Comparison of ENCODE assay signal across 1 cellular context in genomic region chr22:22932512-22932941, GRCh38.
TF ChIP-seq lines count a peak whose summit lies in the region.

No MANE protein-coding gene starts in this region.

TF ChIP-seq in K562, 482 proteins besides CTCF, POLR2A, EP300 and RAD21 (continued from another document):
- TF ChIP-seq CTBP1 (IDR thresholded peaks at IDR 0.05; ENCODE audit: borderline replicate concordance) (no peak), NR2F6 (CRISPR knock-in tag; IDR thresholded peaks at IDR 0.05) (no peak), ZNF12 (CRISPR knock-in tag; IDR thresholded peaks at IDR 0.05) (no peak), XRCC4 (IDR thresholded peaks at IDR 0.05; ENCODE audit: extremely low read depth, insufficient read depth, insufficient read length) (no peak), CHAMP1 (IDR thresholded peaks at IDR 0.05) (no peak), MXD1 (CRISPR knock-in tag; IDR thresholded peaks at IDR 0.05; ENCODE audit: borderline replicate concordance, poor library complexity, severe bottlenecking) (peak; percentile 1), MAFF (IDR thresholded peaks at IDR 0.05; ENCODE audit: low read length) (no peak), SRSF7 (optimal IDR thresholded peaks at IDR 0.05; ENCODE audit: low read depth, low read length) (no peak)
